ENCODE assay signal across 10 cellular contexts in genomic region chr9:121298016-121298538, GRCh38. TPM values are rescaled to one million over a fixed set of nuclear protein-coding genes. Genes with fewer than 3 reads are reported as not detected.
DNase-seq lines count a peak whose midpoint lies in the region; ATAC-seq and TF ChIP-seq lines count a peak whose summit lies in the region.
"Had no signal": no experiment of that assay in that cellular context is flagged by ENCODE, and none has a peak within 500 bp of the region (broad histone marks: within the 10 kb centered on the region; RNA-seq: fewer than 3 reads in every experiment).

No MANE protein-coding gene starts in this region.

- no peak overlapping the region for H3K27ac Mint-ChIP-seq in activated naive CD8-positive, alpha-beta T cell
- no peak overlapping the region for H3K27ac Mint-ChIP-seq in activated naive CD8-positive, alpha-beta T cell treated with anti-CD3 and anti-CD28 coated beads, Interleukin-2, amount 50 U/mL, for 24 hours
- H3K27ac Mint-ChIP-seq in H9: peak overlapping the region in 1 of 3 experiments; percentile 40; a peak in 1 of 7 replicates
- H3K27ac Mint-ChIP-seq: T-helper 2 cell treated with Interferon-gamma antibody and Interleukin-4, amounts not matched to agents 5 μg/mL and 100 μg/mL, for 36 hours had no signal

- peaks cover 41 to 96% (median 93%) of the 10 kb centered on the region in 9 donors for H3K4me1 ChIP-seq in heart right ventricle
- peaks cover 18% of the 10 kb centered on the region for H3K4me1 ChIP-seq in osteoblast (ENCODE audit: insufficient read depth, low read length)
- H3K4me1 ChIP-seq in upper lobe of left lung: peaks cover 64 to 82% (median 73%) of the 10 kb centered on the region in 4 donors
- H3K4me1 ChIP-seq in H9 (ENCODE audit: insufficient read depth, low read length): peaks cover 8% of the 10 kb centered on the region

- TF ChIP-seq CTCF in heart right ventricle (IDR thresholded peaks at IDR 0.05) (no peak), osteoblast (IDR thresholded peaks at IDR 0.05; ENCODE audit: extremely low read depth, low read depth, low read length) (no peak), upper lobe of left lung (IDR thresholded peaks at IDR 0.05) (no peak), H9 (conservative IDR thresholded peaks at IDR 0.05) (no peak)

- no peaks in the 10 kb centered on the region for H3K9me3 Mint-ChIP-seq in activated naive CD8-positive, alpha-beta T cell (ENCODE audit: low read depth)
- no peaks in the 10 kb centered on the region for H3K9me3 Mint-ChIP-seq in activated naive CD8-positive, alpha-beta T cell treated with anti-CD3 and anti-CD28 coated beads, Interleukin-2, amount 50 U/mL, for 24 hours
- no peaks in the 10 kb centered on the region; a peak in 1 of 5 replicates for H3K9me3 Mint-ChIP-seq in H9
- H3K9me3 Mint-ChIP-seq: T-helper 2 cell treated with Interferon-gamma antibody and Interleukin-4, amounts not matched to agents 5 μg/mL and 100 μg/mL, for 36 hours had no signal

- H3K23ac ChIP-seq in H9 (ENCODE audit: insufficient read length, low read depth, low read length): no peak overlapping the region

- no peaks in the 10 kb centered on the region for H3K27me3 ChIP-seq in heart right ventricle
- no peaks in the 10 kb centered on the region for H3K27me3 ChIP-seq in osteoblast (ENCODE audit: insufficient read depth, low read length)
- H3K27me3 ChIP-seq in upper lobe of left lung: no peaks in the 10 kb centered on the region
- peaks cover 14% of the 10 kb centered on the region; the same call in 1 of the 2 replicates for H3K27me3 ChIP-seq in H9 (ENCODE audit: insufficient read depth, low read length)

- H3K18ac ChIP-seq in H9 (ENCODE audit: insufficient read length, low read depth, low read length): no peak overlapping the region

- peak overlapping the region; percentile 82 to 100 (median 94) for H3K27ac ChIP-seq in heart right ventricle
- H3K27ac ChIP-seq in osteoblast (ENCODE audit: low read depth, low read length): peak overlapping the region; percentile 50
- peak overlapping the region; percentile 60 to 89 (median 88) for H3K27ac ChIP-seq in upper lobe of left lung
- H3K27ac ChIP-seq in H9 (ENCODE audit: insufficient read length, low read depth, low read length): no peak overlapping the region

- no peak overlapping the region for H2BK5ac ChIP-seq in H9 (ENCODE audit: insufficient read length, low read length)

- H3K4me2 ChIP-seq in osteoblast (ENCODE audit: insufficient read depth, low read length) (no peak overlapping the region), H9 (ENCODE audit: insufficient read depth, insufficient read length, low read length) (no peak overlapping the region)

- H4K91ac ChIP-seq in H9 (ENCODE audit: insufficient read length, low read depth, low read length): no peak overlapping the region

- no peak overlapping the region for H3K9ac ChIP-seq in H9 (ENCODE audit: extremely low read depth, insufficient read length, low read length)

- intact Hi-C loops in heart right ventricle (cut with DNase I): loop anchor here in 4 of 10 donors (2.0 kb wide), 2 partner anchors 13 to 15 kb away; no protein-coding TSS in a partner anchor

- H3K27me3 Mint-ChIP-seq in activated naive CD8-positive, alpha-beta T cell: peaks cover 5% of the 10 kb centered on the region
- peaks cover 21% of the 10 kb centered on the region for H3K27me3 Mint-ChIP-seq in activated naive CD8-positive, alpha-beta T cell treated with anti-CD3 and anti-CD28 coated beads, Interleukin-2, amount 50 U/mL, for 24 hours
- H3K27me3 Mint-ChIP-seq in H9 (ENCODE audit: low read depth): peaks cover 96% of the 10 kb centered on the region

- no peak overlapping the region for H3K56ac ChIP-seq in H9 (ENCODE audit: insufficient read length, low read depth, low read length)

- no peaks in the 10 kb centered on the region for H3K79me1 ChIP-seq in H9 (ENCODE audit: insufficient read depth, low read depth, low read length, poor library complexity, severe bottlenecking)

- no peak overlapping the region for H4K8ac ChIP-seq in H9 (replicated peaks; ENCODE audit: insufficient read length, low read depth, low read length)

- H3K36me3 ChIP-seq in heart right ventricle (peaks cover 0 to 27% (median 13%) of the 10 kb centered on the region in 9 donors), osteoblast (ENCODE audit: insufficient read depth, low read length) (peaks cover 29% of the 10 kb centered on the region), upper lobe of left lung (peaks cover 0 to 14% (median 5%) of the 10 kb centered on the region in 4 donors)

- WGBS in heart right ventricle, 2 donors: 46 to 58% methylated on average over 7 of the region's 7 CpGs
- WGBS in upper lobe of left lung, 2 donors: 89 to 94% methylated on average over 7 of the region's 7 CpGs
- no CpG with 5 or more reads among the region's 7 CpGs for WGBS in H9 (ENCODE audit: extremely low coverage, insufficient read length, low lambda C conversion rate)

- peaks cover 67% of the 10 kb centered on the region for H3K79me2 ChIP-seq in osteoblast (ENCODE audit: insufficient read depth, low read length)
- no peaks in the 10 kb centered on the region for H3K79me2 ChIP-seq in H9 (ENCODE audit: insufficient read depth, low read length)

- H3K4me3 Mint-ChIP-seq in activated naive CD8-positive, alpha-beta T cell: peak overlapping the region; percentile 84
- no peak overlapping the region for H3K4me3 Mint-ChIP-seq in activated naive CD8-positive, alpha-beta T cell treated with anti-CD3 and anti-CD28 coated beads, Interleukin-2, amount 50 U/mL, for 24 hours
- no peak overlapping the region for H3K4me3 Mint-ChIP-seq in H9

- H3K23me2 ChIP-seq in H9 (ENCODE audit: insufficient read length, low read depth, low read length, poor library complexity, severe bottlenecking): peaks cover 4% of the 10 kb centered on the region

- H2BK120ac ChIP-seq in H9 (ENCODE audit: low read depth, low read length, poor library complexity, severe bottlenecking): no peak overlapping the region

- H2BK12ac ChIP-seq in H9 (ENCODE audit: insufficient read length, low read depth, low read length): no peak overlapping the region

- no peak for TF ChIP-seq POLR2A in upper lobe of left lung (IDR thresholded peaks at IDR 0.05)

- peak overlapping the region in 1 of 10 donors; percentile 81 for H3K4me3 ChIP-seq in heart right ventricle
- H3K4me3 ChIP-seq in osteoblast (ENCODE audit: insufficient read depth, low read length): no peak overlapping the region
- no peak overlapping the region for H3K4me3 ChIP-seq in upper lobe of left lung

- TF ChIP-seq EP300 in upper lobe of left lung (IDR thresholded peaks at IDR 0.05): no peak

- no peak for ATAC-seq in activated naive CD8-positive, alpha-beta T cell treated with anti-CD3 and anti-CD28 coated beads, Interleukin-2, amount 50 U/mL, for 24 hours
- ATAC-seq in heart right ventricle (no peak), upper lobe of left lung (ENCODE audit: low FRiP score in 2 of 2) (no peak), GM18519 (IDR thresholded peaks at IDR 0.05; ENCODE audit: low FRiP score, unreplicated experiment) (no peak), GM21526 (IDR thresholded peaks at IDR 0.05; ENCODE audit: low FRiP score, unreplicated experiment) (no peak)

- no peak overlapping the region for H2AK5ac ChIP-seq in H9 (ENCODE audit: insufficient read length, low read length)

- H2BK20ac ChIP-seq in H9 (ENCODE audit: low read depth, low read length, poor library complexity, severe bottlenecking): no peak overlapping the region

- H2AFZ ChIP-seq in osteoblast (ENCODE audit: low read length): peak overlapping the region; percentile 17
- H2AFZ ChIP-seq in H9 (ENCODE audit: low read length): no peak overlapping the region

- H3K9me3 ChIP-seq in heart right ventricle: no peaks in the 10 kb centered on the region
- no peaks in the 10 kb centered on the region for H3K9me3 ChIP-seq in osteoblast (ENCODE audit: low read depth, low read length)
- H3K9me3 ChIP-seq in upper lobe of left lung: no peaks in the 10 kb centered on the region
- no peaks in the 10 kb centered on the region for H3K9me3 ChIP-seq in H9 (ENCODE audit: control insufficient read depth, low read depth, low read length)

- DNase-seq in activated naive CD8-positive, alpha-beta T cell treated with anti-CD3 and anti-CD28 coated beads, Interleukin-2, amount 50 U/mL, for 24 hours: no peak
- DNase-seq in heart right ventricle (no peak), osteoblast (ENCODE audit: insufficient read length, low spot score, missing footprints) (peak; percentile 86), upper lobe of left lung (no peak), H9 (no peak)
- DNase-seq: DMS79 had no signal

- H3K14ac ChIP-seq in H9 (ENCODE audit: insufficient read depth, low read length): no peak overlapping the region

- H3K4me1 Mint-ChIP-seq in activated naive CD8-positive, alpha-beta T cell (ENCODE audit: low read depth): peaks cover 12% of the 10 kb centered on the region
- peaks cover 16% of the 10 kb centered on the region for H3K4me1 Mint-ChIP-seq in activated naive CD8-positive, alpha-beta T cell treated with anti-CD3 and anti-CD28 coated beads, Interleukin-2, amount 50 U/mL, for 24 hours
- H3K4me1 Mint-ChIP-seq in H9: peaks cover 18 to 27% of the 10 kb centered on the region in 2 experiments

- H4K20me1 ChIP-seq in osteoblast (ENCODE audit: insufficient read depth, low read length) (peaks cover 38% of the 10 kb centered on the region), H9 (ENCODE audit: control insufficient read depth, insufficient read depth, insufficient read length) (no peaks in the 10 kb centered on the region)

- H3T11ph ChIP-seq in H9 (ENCODE audit: low read length): no peak overlapping the region

- no peak overlapping the region for H4K5ac ChIP-seq in H9 (ENCODE audit: insufficient read length, low read depth, low read length)

- no peak overlapping the region for H2BK15ac ChIP-seq in H9 (ENCODE audit: low read depth, low read length)

- H3K4ac ChIP-seq in H9 (ENCODE audit: low read depth, low read length): no peak overlapping the region

- no peaks in the 10 kb centered on the region for H3K36me3 Mint-ChIP-seq in activated naive CD8-positive, alpha-beta T cell
- no peaks in the 10 kb centered on the region for H3K36me3 Mint-ChIP-seq in activated naive CD8-positive, alpha-beta T cell treated with anti-CD3 and anti-CD28 coated beads, Interleukin-2, amount 50 U/mL, for 24 hours (ENCODE audit: low read depth)
- H3K36me3 Mint-ChIP-seq in H9 (ENCODE audit: insufficient read depth in 1 of 3, low read depth in 3 of 3): peaks cover 0 to 4% (median 0%) of the 10 kb centered on the region in 3 experiments; a peak in 1 of 7 replicates

RNA-seq across cellular contexts. Expression of gene GSN, which starts 30.1 kb away (rescaled TPM):
- 100 to 1,000 TPM; 532 to 861 (median 668) TPM for total RNA-seq in heart right ventricle
- polyA plus RNA-seq in heart right ventricle: 100 to 1,000 TPM; 360 to 823 TPM
- 372 and 405 TPM in 2 replicates for total RNA-seq in osteoblast
- 100 to 1,000 TPM; 217 to 935 (median 648) TPM for total RNA-seq in upper lobe of left lung
- total RNA-seq in H9 (2021): 12.9 and 14.9 TPM in 2 replicates

Comparison
In these comparisons a context has a peak if more than half of its experiments do, and no peak if none do; other contexts are left out.
1. RNA of gene GSN, which starts 30.1 kb away (total RNA-seq): 532 to 861 TPM in heart right ventricle, 217 to 935 TPM in upper lobe of left lung and 372 to 405 TPM in osteoblast; 12.9 to 14.9 TPM in H9; every median in the first group is over 10 times any median in the second.